In the genomic region with DNA sequence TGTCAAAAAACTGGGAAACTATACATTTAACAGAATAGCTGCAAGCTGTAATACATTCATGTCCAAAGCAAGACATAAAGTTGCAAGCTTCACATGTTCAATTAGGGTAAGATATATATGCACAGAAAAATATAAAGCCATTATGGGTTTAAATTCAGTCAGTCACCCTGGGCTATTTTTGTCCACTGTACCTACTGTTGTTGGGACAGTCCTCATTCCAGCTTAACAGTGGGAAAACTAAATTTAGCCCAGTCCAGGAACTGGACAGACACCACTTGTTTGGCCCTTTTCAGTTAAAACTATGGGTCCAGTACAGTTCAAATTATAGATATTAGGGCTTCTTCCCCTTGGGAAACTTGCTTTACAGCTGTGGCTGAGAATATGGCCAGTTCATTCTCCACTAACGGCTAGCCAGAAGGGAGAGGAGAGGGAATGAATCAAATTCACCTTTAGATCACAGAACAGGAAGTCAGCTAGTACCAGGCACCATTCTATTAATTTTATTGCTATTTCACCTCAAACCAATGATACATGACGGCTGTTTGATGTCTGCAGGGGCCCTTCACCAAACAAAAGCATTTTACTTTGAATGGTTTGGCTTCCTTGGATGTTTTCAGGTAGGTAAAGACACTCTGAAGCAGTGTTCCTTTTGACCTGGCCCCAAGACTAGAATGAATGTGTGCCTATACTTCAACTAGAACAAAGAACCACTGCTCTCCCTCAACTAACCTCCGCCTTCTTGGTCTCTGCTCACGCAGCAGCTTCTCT, we compare ENCODE assay signal across 2 cellular contexts.
TF ChIP-seq lines count a peak whose summit lies in the region.

No MANE protein-coding gene starts in this region.

TF ChIP-seq in GM23338, 12 proteins besides CTCF, POLR2A, EP300 and RAD21:
- TF ChIP-seq POLR2AphosphoS5 (IDR thresholded peaks at IDR 0.05; ENCODE audit: low read depth) = no peak
- TF ChIP-seq ZNF331 (CRISPR knock-in tag; IDR thresholded peaks at IDR 0.05; ENCODE audit: low read depth) = no peak
- no peak for TF ChIP-seq ETS1 (IDR thresholded peaks at IDR 0.05)
- TF ChIP-seq, protein P1, sequence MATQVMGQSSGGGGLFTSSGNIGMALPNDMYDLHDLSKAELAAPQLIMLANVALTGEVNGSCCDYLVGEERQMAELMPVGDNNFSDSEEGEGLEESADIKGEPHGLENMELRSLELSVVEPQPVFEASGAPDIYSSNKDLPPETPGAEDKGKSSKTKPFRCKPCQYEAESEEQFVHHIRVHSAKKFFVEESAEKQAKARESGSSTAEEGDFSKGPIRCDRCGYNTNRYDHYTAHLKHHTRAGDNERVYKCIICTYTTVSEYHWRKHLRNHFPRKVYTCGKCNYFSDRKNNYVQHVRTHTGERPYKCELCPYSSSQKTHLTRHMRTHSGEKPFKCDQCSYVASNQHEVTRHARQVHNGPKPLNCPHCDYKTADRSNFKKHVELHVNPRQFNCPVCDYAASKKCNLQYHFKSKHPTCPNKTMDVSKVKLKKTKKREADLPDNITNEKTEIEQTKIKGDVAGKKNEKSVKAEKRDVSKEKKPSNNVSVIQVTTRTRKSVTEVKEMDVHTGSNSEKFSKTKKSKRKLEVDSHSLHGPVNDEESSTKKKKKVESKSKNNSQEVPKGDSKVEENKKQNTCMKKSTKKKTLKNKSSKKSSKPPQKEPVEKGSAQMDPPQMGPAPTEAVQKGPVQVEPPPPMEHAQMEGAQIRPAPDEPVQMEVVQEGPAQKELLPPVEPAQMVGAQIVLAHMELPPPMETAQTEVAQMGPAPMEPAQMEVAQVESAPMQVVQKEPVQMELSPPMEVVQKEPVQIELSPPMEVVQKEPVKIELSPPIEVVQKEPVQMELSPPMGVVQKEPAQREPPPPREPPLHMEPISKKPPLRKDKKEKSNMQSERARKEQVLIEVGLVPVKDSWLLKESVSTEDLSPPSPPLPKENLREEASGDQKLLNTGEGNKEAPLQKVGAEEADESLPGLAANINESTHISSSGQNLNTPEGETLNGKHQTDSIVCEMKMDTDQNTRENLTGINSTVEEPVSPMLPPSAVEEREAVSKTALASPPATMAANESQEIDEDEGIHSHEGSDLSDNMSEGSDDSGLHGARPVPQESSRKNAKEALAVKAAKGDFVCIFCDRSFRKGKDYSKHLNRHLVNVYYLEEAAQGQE (IDR thresholded peaks at IDR 0.05; ENCODE audit: unreplicated experiment) = no peak
- TF ChIP-seq EZH2 (IDR thresholded peaks at IDR 0.05; ENCODE audit: low read depth, unreplicated experiment) = no peak

TF ChIP-seq in K562, 482 proteins besides CTCF, POLR2A, EP300 and RAD21 (continues in another document):
- TF ChIP-seq ZNF589 (CRISPR knock-in tag; IDR thresholded peaks at IDR 0.05; ENCODE audit: low read depth) (no peak), FUS (optimal IDR thresholded peaks at IDR 0.05; ENCODE audit: low read depth, low read length) (no peak), NELFE (IDR thresholded peaks at IDR 0.05; ENCODE audit: insufficient read depth, insufficient read length) (no peak), HDAC1 (IDR thresholded peaks at IDR 0.05) (no peak), TAL1 (IDR thresholded peaks at IDR 0.05) (no peak), ZNF518B (CRISPR knock-in tag; IDR thresholded peaks at IDR 0.05) (no peak), BDP1 (IDR thresholded peaks at IDR 0.05; ENCODE audit: insufficient read depth, insufficient read length) (no peak), SAFB2 (IDR thresholded peaks at IDR 0.05; ENCODE audit: borderline replicate concordance, low read depth, low read length, severe bottlenecking) (no peak), TAF7 (tag; IDR thresholded peaks at IDR 0.05) (no peak), POLR2G (IDR thresholded peaks at IDR 0.05; ENCODE audit: low read depth, low read length) (no peak), MYBL2 (IDR thresholded peaks at IDR 0.05; ENCODE audit: low read depth) (no peak), MYBL2 (CRISPR knock-in tag; IDR thresholded peaks at IDR 0.05; ENCODE audit: borderline replicate concordance) (0 out of 2 replicates have a peak, but pooled peaks have one; percentile 25), ELF4 (CRISPR knock-in tag; IDR thresholded peaks at IDR 0.05) (no peak), POLR2AphosphoS2 (IDR thresholded peaks at IDR 0.05; ENCODE audit: low read length) (0 out of 2 replicates have a peak, but pooled peaks have one; percentile 29), KLF6 (CRISPR knock-in tag; IDR thresholded peaks at IDR 0.05; ENCODE audit: borderline replicate concordance) (no peak), MAFK (IDR thresholded peaks at IDR 0.05; ENCODE audit: low read length) (peak; percentile 1; the same call in 1 of the 2 replicates), HEY1 (CRISPR knock-in tag; IDR thresholded peaks at IDR 0.05; ENCODE audit: borderline replicate concordance) (no peak), STAT6 (CRISPR knock-in tag; IDR thresholded peaks at IDR 0.05) (0 out of 2 replicates have a peak, but pooled peaks have one; percentile 51), MAFF (IDR thresholded peaks at IDR 0.05; ENCODE audit: low read length) (peak; percentile 36; the same call in 1 of the 2 replicates), ESRRB (CRISPR knock-in tag; IDR thresholded peaks at IDR 0.05; ENCODE audit: borderline replicate concordance) (no peak), NCOA4 (IDR thresholded peaks at IDR 0.05; ENCODE audit: partially characterized antibody) (no peak)
- TF ChIP-seq, protein P2, sequence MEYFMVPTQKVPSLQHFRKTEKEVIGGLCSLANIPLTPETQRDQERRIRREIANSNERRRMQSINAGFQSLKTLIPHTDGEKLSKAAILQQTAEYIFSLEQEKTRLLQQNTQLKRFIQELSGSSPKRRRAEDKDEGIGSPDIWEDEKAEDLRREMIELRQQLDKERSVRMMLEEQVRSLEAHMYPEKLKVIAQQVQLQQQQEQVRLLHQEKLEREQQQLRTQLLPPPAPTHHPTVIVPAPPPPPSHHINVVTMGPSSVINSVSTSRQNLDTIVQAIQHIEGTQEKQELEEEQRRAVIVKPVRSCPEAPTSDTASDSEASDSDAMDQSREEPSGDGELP (CRISPR knock-in tag; IDR thresholded peaks at IDR 0.05; ENCODE audit: borderline replicate concordance) = no peak
- TF ChIP-seq, protein P3, sequence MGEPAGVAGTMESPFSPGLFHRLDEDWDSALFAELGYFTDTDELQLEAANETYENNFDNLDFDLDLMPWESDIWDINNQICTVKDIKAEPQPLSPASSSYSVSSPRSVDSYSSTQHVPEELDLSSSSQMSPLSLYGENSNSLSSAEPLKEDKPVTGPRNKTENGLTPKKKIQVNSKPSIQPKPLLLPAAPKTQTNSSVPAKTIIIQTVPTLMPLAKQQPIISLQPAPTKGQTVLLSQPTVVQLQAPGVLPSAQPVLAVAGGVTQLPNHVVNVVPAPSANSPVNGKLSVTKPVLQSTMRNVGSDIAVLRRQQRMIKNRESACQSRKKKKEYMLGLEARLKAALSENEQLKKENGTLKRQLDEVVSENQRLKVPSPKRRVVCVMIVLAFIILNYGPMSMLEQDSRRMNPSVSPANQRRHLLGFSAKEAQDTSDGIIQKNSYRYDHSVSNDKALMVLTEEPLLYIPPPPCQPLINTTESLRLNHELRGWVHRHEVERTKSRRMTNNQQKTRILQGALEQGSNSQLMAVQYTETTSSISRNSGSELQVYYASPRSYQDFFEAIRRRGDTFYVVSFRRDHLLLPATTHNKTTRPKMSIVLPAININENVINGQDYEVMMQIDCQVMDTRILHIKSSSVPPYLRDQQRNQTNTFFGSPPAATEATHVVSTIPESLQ (CRISPR knock-in tag; IDR thresholded peaks at IDR 0.05) = peak; percentile 88; the same call in 1 of the 2 replicates
- TF ChIP-seq, protein P4, sequence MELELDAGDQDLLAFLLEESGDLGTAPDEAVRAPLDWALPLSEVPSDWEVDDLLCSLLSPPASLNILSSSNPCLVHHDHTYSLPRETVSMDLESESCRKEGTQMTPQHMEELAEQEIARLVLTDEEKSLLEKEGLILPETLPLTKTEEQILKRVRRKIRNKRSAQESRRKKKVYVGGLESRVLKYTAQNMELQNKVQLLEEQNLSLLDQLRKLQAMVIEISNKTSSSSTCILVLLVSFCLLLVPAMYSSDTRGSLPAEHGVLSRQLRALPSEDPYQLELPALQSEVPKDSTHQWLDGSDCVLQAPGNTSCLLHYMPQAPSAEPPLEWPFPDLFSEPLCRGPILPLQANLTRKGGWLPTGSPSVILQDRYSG (tag; conservative IDR thresholded peaks at IDR 0.05; ENCODE audit: low read depth) = no peak
- TF ChIP-seq, protein P5, sequence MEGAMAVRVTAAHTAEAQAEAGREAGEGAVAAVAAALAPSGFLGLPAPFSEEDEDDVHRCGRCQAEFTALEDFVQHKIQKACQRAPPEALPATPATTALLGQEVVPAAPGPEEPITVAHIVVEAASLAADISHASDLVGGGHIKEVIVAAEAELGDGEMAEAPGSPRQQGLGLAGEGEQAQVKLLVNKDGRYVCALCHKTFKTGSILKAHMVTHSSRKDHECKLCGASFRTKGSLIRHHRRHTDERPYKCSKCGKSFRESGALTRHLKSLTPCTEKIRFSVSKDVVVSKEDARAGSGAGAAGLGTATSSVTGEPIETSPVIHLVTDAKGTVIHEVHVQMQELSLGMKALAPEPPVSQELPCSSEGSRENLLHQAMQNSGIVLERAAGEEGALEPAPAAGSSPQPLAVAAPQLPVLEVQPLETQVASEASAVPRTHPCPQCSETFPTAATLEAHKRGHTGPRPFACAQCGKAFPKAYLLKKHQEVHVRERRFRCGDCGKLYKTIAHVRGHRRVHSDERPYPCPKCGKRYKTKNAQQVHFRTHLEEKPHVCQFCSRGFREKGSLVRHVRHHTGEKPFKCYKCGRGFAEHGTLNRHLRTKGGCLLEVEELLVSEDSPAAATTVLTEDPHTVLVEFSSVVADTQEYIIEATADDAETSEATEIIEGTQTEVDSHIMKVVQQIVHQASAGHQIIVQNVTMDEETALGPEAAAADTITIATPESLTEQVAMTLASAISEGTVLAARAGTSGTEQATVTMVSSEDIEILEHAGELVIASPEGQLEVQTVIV (CRISPR knock-in tag; IDR thresholded peaks at IDR 0.05; ENCODE audit: borderline replicate concordance) = 0 out of 2 replicates have a peak, but pooled peaks have one; percentile 66
- TF ChIP-seq, protein P6, sequence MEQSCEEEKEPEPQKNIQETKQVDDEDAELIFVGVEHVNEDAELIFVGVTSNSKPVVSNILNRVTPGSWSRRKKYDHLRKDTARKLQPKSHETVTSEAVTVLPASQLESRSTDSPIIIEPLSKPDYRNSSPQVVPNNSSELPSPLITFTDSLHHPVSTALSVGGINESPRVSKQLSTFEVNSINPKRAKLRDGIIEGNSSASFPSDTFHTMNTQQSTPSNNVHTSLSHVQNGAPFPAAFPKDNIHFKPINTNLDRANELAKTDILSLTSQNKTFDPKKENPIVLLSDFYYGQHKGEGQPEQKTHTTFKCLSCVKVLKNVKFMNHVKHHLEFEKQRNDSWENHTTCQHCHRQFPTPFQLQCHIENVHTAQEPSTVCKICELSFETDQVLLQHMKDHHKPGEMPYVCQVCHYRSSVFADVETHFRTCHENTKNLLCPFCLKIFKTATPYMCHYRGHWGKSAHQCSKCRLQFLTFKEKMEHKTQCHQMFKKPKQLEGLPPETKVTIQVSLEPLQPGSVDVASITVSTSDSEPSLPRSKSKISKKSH (CRISPR knock-in tag; IDR thresholded peaks at IDR 0.05) = no peak
- TF ChIP-seq, protein P7, sequence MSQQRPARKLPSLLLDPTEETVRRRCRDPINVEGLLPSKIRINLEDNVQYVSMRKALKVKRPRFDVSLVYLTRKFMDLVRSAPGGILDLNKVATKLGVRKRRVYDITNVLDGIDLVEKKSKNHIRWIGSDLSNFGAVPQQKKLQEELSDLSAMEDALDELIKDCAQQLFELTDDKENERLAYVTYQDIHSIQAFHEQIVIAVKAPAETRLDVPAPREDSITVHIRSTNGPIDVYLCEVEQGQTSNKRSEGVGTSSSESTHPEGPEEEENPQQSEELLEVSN (IDR thresholded peaks at IDR 0.05; ENCODE audit: borderline replicate concordance in 1 of 2, extremely low read depth in 1 of 2, insufficient read depth in 1 of 2, insufficient read length in 1 of 2, low read depth in 1 of 2, low read length in 1 of 2, poor library complexity in 1 of 2, severe bottlenecking in 1 of 2) = no peak
